ENCODE assay signal across 8 cellular contexts in genomic region chr9:32384364-32385134, GRCh38. TPM values are rescaled to one million over a fixed set of nuclear protein-coding genes. Genes with fewer than 3 reads are reported as not detected.
A peak's percentile ranks its signal among the peaks of the same experiment; 100 is the strongest.
DNase-seq lines count a peak whose midpoint lies in the region; ATAC-seq lines count a peak whose summit lies in the region.

Gene ACO1 (plus strand): TSS chr9:32384643. CDS start chr9:32405507, 20,864 bp downstream.

- H3K36me3 ChIP-seq in endocrine pancreas (ENCODE audit: control insufficient read depth, insufficient read depth, low read length) (no peaks in the 10 kb centered on the region), mesodermal cell (ENCODE audit: control insufficient read depth, insufficient read depth, low read length) (peaks cover under 1% of the 10 kb centered on the region)

- H3K27me3 ChIP-seq in endocrine pancreas (ENCODE audit: control insufficient read depth, insufficient read depth, low read length) = no peaks in the 10 kb centered on the region

- 0 to 1% methylated on average over 42 to 51 of the region's 71 CpGs for WGBS in mesodermal cell (ENCODE audit: insufficient coverage in 2 of 2), 2 experiments

- H3K4me3 ChIP-seq in endocrine pancreas (ENCODE audit: control insufficient read depth, insufficient read depth, low read length) = peak within 1 kb of the TSS; percentile 73
- peak within 1 kb of the TSS; percentile 73 for H3K4me3 ChIP-seq in mesodermal cell (ENCODE audit: extremely low read depth, insufficient read depth, low read length, poor library complexity, severe bottlenecking)

- ATAC-seq in GM19452 (IDR thresholded peaks at IDR 0.05; ENCODE audit: unreplicated experiment) = peak; percentile 96
- ATAC-seq in HG03571 (IDR thresholded peaks at IDR 0.05; ENCODE audit: unreplicated experiment) = peak; percentile 97

- peak; percentile 91 for DNase-seq in COLO668 (lab: John Stamatoyannopoulos, UW; ENCODE audit: unreplicated experiment)
- DNase-seq in NOMO-1 treated with DMSO at 0.1 percent for 48 hours (lab: John Stamatoyannopoulos, UW; ENCODE audit: unreplicated experiment) = peak; percentile 52
- peak; percentile 64 for DNase-seq in activated CD8-positive, alpha-beta memory T cell treated with anti-CD3 and anti-CD28 coated beads, Interleukin-2, amount 50 U/mL, for 1 hour (ENCODE audit: extremely low read depth)
- peak; percentile 72 for DNase-seq in stimulated activated CD8-positive, alpha-beta memory T cell treated with anti-CD3 and anti-CD28 coated beads, Interleukin-15, amount 100 ng/mL, for 24 hours (ENCODE audit: low read depth)

- H3K9ac ChIP-seq in endocrine pancreas (ENCODE audit: control insufficient read depth, insufficient read depth, low read length) = peak within 1 kb of the TSS; percentile 90

- H3K27ac ChIP-seq in mesodermal cell (ENCODE audit: low read depth, low read length, severe bottlenecking) = peak within 1 kb of the TSS; percentile 41

- H3K4me1 ChIP-seq in endocrine pancreas (ENCODE audit: control insufficient read depth, insufficient read depth, low read length) = no peaks in the 10 kb centered on the region
- no peaks in the 10 kb centered on the region for H3K4me1 ChIP-seq in mesodermal cell (ENCODE audit: control insufficient read depth, insufficient read depth, low read length, poor library complexity, severe bottlenecking)

- H3K9me3 ChIP-seq in endocrine pancreas (ENCODE audit: control insufficient read depth, low read length) (no peaks in the 10 kb centered on the region), mesodermal cell (ENCODE audit: control insufficient read depth, low read length) (no peaks in the 10 kb centered on the region)

RNA-seq across cellular contexts. Expression of gene ACO1, which starts in this region (rescaled TPM):
- 35.6 TPM for polyA plus RNA-seq in mesodermal cell (2013, experiment 1 of 2)
- 38.0 TPM for polyA plus RNA-seq in mesodermal cell (2013, experiment 2 of 2)

Comparison
In these comparisons a context has a peak if more than half of its experiments do, and no peak if none do; other contexts are left out.
1. Peak in every context shown above with its lines: DNase-seq, ATAC-seq, H3K4me3 ChIP-seq and H3K27ac ChIP-seq.